ENCODE assay signal across 8 cellular contexts in the genomic region with DNA sequence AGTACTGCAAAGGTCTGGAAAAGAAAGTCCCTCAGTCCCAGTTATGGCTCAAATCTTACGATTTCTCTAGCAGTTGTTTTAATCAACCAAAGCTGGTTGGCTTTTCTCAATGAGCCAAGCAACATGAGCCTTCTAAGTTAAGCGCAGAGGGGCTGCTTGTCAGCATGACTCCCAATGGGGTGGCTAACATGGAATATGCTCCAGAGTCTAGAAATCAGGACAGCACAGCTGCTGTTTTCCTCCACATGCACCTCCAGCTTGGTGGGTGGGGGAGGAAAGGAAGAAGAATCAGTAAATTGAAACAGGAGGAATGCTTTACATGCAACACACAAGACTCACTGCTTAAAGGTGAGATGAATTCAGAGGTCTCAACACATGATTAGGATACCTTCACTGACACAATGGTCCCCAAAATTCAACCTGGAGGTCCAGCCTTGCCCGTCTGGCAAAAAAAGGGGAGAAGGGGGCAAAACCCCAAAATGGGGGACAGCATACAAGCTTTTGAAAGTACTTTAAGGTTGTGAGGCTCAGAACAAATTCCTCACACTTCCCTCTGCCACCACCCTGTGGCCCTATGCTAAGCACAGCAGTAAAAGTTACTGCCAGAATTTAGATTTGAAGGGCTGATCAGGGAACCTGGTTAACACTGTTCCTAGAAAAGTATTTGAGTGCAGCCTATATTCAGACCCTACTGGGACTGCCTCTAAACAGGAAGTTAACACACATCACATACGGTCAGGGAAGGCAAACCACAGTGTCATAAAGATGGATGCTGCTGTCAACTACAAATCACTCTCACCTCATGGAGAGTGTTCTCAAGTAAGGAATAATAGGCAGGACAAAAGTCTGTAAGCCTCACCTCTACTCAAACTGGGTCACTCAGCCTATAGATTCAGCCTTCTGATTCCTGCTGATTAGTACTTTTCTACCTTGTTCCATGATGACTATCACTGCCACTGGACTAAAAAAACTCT. TPM values are rescaled to one million over a fixed set of nuclear protein-coding genes. Genes with fewer than 3 reads are reported as not detected.
DNase-seq lines count a peak whose midpoint lies in the region; ATAC-seq and TF ChIP-seq lines count a peak whose summit lies in the region.

No MANE protein-coding gene starts in this region.

- H3K27ac Mint-ChIP-seq in chondrocyte (ENCODE audit: unreplicated experiment) (peak overlapping the region; percentile 79), naive B cell (peak overlapping the region in 5 of 6 donors; percentile 38 to 98 (median 85))

- TF ChIP-seq CTCF in chondrocyte (IDR thresholded peaks at IDR 0.05): peak; percentile 71

- H3K27me3 Mint-ChIP-seq in chondrocyte (ENCODE audit: low read depth) (no peaks in the 10 kb centered on the region), naive B cell (peaks cover 0 to 5% (median 0%) of the 10 kb centered on the region in 3 donors)

- H3K36me3 Mint-ChIP-seq in chondrocyte (ENCODE audit: low read depth) (no peaks in the 10 kb centered on the region), naive B cell (peaks cover 0 to 6% of the 10 kb centered on the region in 2 donors)

- ATAC-seq in naive B cell (ENCODE audit: low read depth in 2 of 2) (no peak), GM21717 (IDR thresholded peaks at IDR 0.05; ENCODE audit: unreplicated experiment) (no peak)

- DNase-seq in NK-92 treated with Interleukin-12 subunit alpha and Interleukin-12 subunit beta, amount 100 ng/mL, for 24 hours (lab: John Stamatoyannopoulos, UW): peak; percentile 16
- DNase-seq in NK-92 (lab: John Stamatoyannopoulos, UW; ENCODE audit: unreplicated experiment) (no peak), NOMO-1 treated with dmso at 0.1 percent for 144 hours (lab: John Stamatoyannopoulos, UW; ENCODE audit: unreplicated experiment) (peak; percentile 32), chondrocyte (ENCODE audit: low spot score) (no peak), naive B cell (peak; percentile 19), NCI-H446 (lab: John Stamatoyannopoulos, UW) (no peak), OCI-M2 (lab: John Stamatoyannopoulos, UW; ENCODE audit: unreplicated experiment) (no peak)

- H3K9me3 Mint-ChIP-seq in chondrocyte (ENCODE audit: low read depth) (no peaks in the 10 kb centered on the region), naive B cell (peaks cover 0 to 3% (median 0%) of the 10 kb centered on the region in 7 donors)

- peak overlapping the region; percentile 94 for H3K4me3 Mint-ChIP-seq in chondrocyte (ENCODE audit: unreplicated experiment)
- peak overlapping the region; percentile 70 to 98 (median 94) for H3K4me3 Mint-ChIP-seq in naive B cell

- H3K4me1 Mint-ChIP-seq in chondrocyte (ENCODE audit: low read depth) (peaks cover 43% of the 10 kb centered on the region), naive B cell (peaks cover 42 to 75% (median 55%) of the 10 kb centered on the region in 3 donors)

RNA-seq across cellular contexts. Expression of a gene that starts 2.6 kb away (rescaled TPM):
- 46.4 to 48.1 TPM (median 47.0 TPM) in 3 replicates for total RNA-seq in chondrocyte
- polyA plus RNA-seq in naive B cell (ENCODE audit: low read depth in 6 of 6): 1 to 10 TPM; 4.0 to 7.0 (median 5.1) TPM

RNA-seq across cellular contexts. Expression of a gene that starts 26.4 kb away (rescaled TPM):
- 32.1 to 36.7 TPM (median 36.2 TPM) in 3 replicates for total RNA-seq in chondrocyte
- polyA plus RNA-seq in naive B cell (ENCODE audit: low read depth in 6 of 6): 10 to 100 TPM in 5 of 6 donors, 1 to 10 TPM in 1; 6.5 to 52.8 (median 29.7) TPM

RNA-seq across cellular contexts. Expression of a gene that starts 38.2 kb away (rescaled TPM):
- 24.2 to 32.5 TPM (median 30.9 TPM) in 3 replicates for total RNA-seq in chondrocyte
- polyA plus RNA-seq in naive B cell (ENCODE audit: low read depth in 6 of 6): 10 to 100 TPM; 24.6 to 59.8 (median 35.8) TPM

RNA-seq across cellular contexts. Expression of a gene that starts 43.2 kb away (rescaled TPM):
- total RNA-seq in chondrocyte: 83.5 to 87.8 TPM (median 85.6 TPM) in 3 replicates
- 10 to 100 TPM; 36.0 to 66.7 (median 52.6) TPM for polyA plus RNA-seq in naive B cell (ENCODE audit: low read depth in 6 of 6)

RNA-seq across cellular contexts. Expression of a gene that starts 47.5 kb away (rescaled TPM):
- 3.7 to 6.6 TPM (median 4.4 TPM) in 3 replicates for total RNA-seq in chondrocyte
- 10 to 100 TPM; 12.2 to 16.9 (median 15.6) TPM for polyA plus RNA-seq in naive B cell (ENCODE audit: low read depth in 6 of 6)

Comparison
In these comparisons a context has a peak if more than half of its experiments do, and no peak if none do; other contexts are left out.
1. DNase-seq: peak in NK-92 treated with Interleukin-12 subunit alpha and Interleukin-12 subunit beta, amount 100 ng/mL, for 24 hours (single experiment), NOMO-1 treated with dmso at 0.1 percent for 144 hours (single experiment) and naive B cell (single experiment); none in NK-92 (single experiment), chondrocyte (single experiment), NCI-H446 (0 of 2) and OCI-M2 (single experiment).